1 cellular context compared by ENCODE assay signal in the genomic region with DNA sequence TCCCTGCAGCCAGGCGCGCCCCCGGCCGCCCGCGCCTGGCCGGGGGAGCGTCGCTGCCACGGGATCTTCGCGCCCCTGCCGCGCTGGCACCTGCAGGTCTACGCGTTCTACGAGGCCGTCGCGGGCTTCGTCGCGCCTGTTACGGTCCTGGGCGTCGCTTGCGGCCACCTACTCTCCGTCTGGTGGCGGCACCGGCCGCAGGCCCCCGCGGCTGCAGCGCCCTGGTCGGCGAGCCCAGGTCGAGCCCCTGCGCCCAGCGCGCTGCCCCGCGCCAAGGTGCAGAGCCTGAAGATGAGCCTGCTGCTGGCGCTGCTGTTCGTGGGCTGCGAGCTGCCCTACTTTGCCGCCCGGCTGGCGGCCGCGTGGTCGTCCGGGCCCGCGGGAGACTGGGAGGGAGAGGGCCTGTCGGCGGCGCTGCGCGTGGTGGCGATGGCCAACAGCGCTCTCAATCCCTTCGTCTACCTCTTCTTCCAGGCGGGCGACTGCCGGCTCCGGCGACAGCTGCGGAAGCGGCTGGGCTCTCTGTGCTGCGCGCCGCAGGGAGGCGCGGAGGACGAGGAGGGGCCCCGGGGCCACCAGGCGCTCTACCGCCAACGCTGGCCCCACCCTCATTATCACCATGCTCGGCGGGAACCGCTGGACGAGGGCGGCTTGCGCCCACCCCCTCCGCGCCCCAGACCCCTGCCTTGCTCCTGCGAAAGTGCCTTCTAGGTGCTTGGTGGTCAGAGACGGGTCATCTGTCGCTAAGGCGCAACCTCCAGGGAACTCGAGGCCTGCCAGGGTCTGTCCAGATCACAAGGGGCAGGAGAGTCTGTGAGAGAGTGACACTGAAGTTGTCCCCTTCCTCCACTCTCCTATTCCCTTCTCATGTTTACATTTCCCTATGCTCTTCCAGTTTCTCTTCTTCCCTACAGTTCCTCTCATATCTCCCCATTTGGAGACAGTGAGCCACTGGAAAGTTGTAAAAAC.
TF ChIP-seq lines count a peak whose summit lies in the region.

No MANE protein-coding gene starts in this region.

TF ChIP-seq in HepG2, 621 proteins besides CTCF, POLR2A, EP300 and RAD21 (continued from another document and continues in another):
- TF ChIP-seq SAFB2 (CRISPR knock-in tag; IDR thresholded peaks at IDR 0.05; ENCODE audit: borderline replicate concordance, low read depth) (peak; percentile 81; the same call in 1 of the 2 replicates), ZSCAN20 (CRISPR knock-in tag; IDR thresholded peaks at IDR 0.05; ENCODE audit: borderline replicate concordance) (peak; percentile 56; the same call in 1 of the 2 replicates), JUN (CRISPR knock-in tag; IDR thresholded peaks at IDR 0.05) (0 out of 2 replicates have a peak, but pooled peaks have one; percentile 32), RNF2 (conservative IDR thresholded peaks at IDR 0.05; ENCODE audit: low read depth) (peak; percentile 87; the same call in 1 of the 2 replicates), MYNN (CRISPR knock-in tag; IDR thresholded peaks at IDR 0.05; ENCODE audit: low read depth) (no peak), ZNF441 (CRISPR knock-in tag; IDR thresholded peaks at IDR 0.05; ENCODE audit: borderline replicate concordance) (peak; percentile 64; the same call in 1 of the 2 replicates), SMYD3 (CRISPR knock-in tag; IDR thresholded peaks at IDR 0.05) (no peak), ZNF776 (CRISPR knock-in tag; IDR thresholded peaks at IDR 0.05) (no peak), ZNF256 (CRISPR knock-in tag; conservative IDR thresholded peaks at IDR 0.05) (0 out of 2 replicates have a peak, but pooled peaks have one; percentile 81), TGIF2 (CRISPR knock-in tag; IDR thresholded peaks at IDR 0.05) (0 out of 2 replicates have a peak, but pooled peaks have one; percentile 27), SRSF1 (optimal IDR thresholded peaks at IDR 0.05; ENCODE audit: low read depth, low read length) (no peak), ZNF432 (CRISPR knock-in tag; IDR thresholded peaks at IDR 0.05; ENCODE audit: borderline replicate concordance) (0 out of 2 replicates have a peak, but pooled peaks have one; percentile 58), HDAC6 (IDR thresholded peaks at IDR 0.05; ENCODE audit: low read depth, low read length) (no peak), ZNF138 (CRISPR knock-in tag; IDR thresholded peaks at IDR 0.05; ENCODE audit: low read depth) (peak; percentile 81; the same call in 1 of the 2 replicates), JUND (CRISPR knock-in tag; IDR thresholded peaks at IDR 0.05) (peak; percentile 22; the same call in 1 of the 2 replicates), ZNF225 (CRISPR knock-in tag; IDR thresholded peaks at IDR 0.05) (0 out of 2 replicates have a peak, but pooled peaks have one; percentile 45), MZF1 (CRISPR knock-in tag; IDR thresholded peaks at IDR 0.05; ENCODE audit: borderline replicate concordance) (no peak), ZNF746 (CRISPR knock-in tag; IDR thresholded peaks at IDR 0.05) (0 out of 2 replicates have a peak, but pooled peaks have one; percentile 15), ZNF274 (CRISPR knock-in tag; IDR thresholded peaks at IDR 0.05) (peak; percentile 57; the same call in 1 of the 2 replicates)
- TF ChIP-seq, protein P1, sequence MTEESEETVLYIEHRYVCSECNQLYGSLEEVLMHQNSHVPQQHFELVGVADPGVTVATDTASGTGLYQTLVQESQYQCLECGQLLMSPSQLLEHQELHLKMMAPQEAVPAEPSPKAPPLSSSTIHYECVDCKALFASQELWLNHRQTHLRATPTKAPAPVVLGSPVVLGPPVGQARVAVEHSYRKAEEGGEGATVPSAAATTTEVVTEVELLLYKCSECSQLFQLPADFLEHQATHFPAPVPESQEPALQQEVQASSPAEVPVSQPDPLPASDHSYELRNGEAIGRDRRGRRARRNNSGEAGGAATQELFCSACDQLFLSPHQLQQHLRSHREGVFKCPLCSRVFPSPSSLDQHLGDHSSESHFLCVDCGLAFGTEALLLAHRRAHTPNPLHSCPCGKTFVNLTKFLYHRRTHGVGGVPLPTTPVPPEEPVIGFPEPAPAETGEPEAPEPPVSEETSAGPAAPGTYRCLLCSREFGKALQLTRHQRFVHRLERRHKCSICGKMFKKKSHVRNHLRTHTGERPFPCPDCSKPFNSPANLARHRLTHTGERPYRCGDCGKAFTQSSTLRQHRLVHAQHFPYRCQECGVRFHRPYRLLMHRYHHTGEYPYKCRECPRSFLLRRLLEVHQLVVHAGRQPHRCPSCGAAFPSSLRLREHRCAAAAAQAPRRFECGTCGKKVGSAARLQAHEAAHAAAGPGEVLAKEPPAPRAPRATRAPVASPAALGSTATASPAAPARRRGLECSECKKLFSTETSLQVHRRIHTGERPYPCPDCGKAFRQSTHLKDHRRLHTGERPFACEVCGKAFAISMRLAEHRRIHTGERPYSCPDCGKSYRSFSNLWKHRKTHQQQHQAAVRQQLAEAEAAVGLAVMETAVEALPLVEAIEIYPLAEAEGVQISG (CRISPR knock-in tag; IDR thresholded peaks at IDR 0.05), result peak; percentile 46; the same call in 1 of the 2 replicates
- TF ChIP-seq, protein P2, sequence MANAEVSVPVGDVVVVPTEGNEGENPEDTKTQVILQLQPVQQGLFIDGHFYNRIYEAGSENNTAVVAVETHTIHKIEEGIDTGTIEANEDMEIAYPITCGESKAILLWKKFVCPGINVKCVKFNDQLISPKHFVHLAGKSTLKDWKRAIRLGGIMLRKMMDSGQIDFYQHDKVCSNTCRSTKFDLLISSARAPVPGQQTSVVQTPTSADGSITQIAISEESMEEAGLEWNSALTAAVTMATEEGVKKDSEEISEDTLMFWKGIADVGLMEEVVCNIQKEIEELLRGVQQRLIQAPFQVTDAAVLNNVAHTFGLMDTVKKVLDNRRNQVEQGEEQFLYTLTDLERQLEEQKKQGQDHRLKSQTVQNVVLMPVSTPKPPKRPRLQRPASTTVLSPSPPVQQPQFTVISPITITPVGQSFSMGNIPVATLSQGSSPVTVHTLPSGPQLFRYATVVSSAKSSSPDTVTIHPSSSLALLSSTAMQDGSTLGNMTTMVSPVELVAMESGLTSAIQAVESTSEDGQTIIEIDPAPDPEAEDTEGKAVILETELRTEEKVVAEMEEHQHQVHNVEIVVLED (CRISPR knock-in tag; IDR thresholded peaks at IDR 0.05; ENCODE audit: borderline replicate concordance), result no peak
- TF ChIP-seq, protein P3, sequence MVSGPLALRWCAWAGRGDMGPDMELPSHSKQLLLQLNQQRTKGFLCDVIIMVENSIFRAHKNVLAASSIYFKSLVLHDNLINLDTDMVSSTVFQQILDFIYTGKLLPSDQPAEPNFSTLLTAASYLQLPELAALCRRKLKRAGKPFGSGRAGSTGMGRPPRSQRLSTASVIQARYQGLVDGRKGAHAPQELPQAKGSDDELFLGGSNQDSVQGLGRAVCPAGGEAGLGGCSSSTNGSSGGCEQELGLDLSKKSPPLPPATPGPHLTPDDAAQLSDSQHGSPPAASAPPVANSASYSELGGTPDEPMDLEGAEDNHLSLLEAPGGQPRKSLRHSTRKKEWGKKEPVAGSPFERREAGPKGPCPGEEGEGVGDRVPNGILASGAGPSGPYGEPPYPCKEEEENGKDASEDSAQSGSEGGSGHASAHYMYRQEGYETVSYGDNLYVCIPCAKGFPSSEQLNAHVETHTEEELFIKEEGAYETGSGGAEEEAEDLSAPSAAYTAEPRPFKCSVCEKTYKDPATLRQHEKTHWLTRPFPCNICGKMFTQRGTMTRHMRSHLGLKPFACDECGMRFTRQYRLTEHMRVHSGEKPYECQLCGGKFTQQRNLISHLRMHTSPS (CRISPR knock-in tag; IDR thresholded peaks at IDR 0.05; ENCODE audit: low read depth), result 0 out of 2 replicates have a peak, but pooled peaks have one; percentile 24
- TF ChIP-seq, protein P4, sequence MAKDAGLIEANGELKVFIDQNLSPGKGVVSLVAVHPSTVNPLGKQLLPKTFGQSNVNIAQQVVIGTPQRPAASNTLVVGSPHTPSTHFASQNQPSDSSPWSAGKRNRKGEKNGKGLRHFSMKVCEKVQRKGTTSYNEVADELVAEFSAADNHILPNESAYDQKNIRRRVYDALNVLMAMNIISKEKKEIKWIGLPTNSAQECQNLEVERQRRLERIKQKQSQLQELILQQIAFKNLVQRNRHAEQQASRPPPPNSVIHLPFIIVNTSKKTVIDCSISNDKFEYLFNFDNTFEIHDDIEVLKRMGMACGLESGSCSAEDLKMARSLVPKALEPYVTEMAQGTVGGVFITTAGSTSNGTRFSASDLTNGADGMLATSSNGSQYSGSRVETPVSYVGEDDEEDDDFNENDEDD (CRISPR knock-in tag; IDR thresholded peaks at IDR 0.05; ENCODE audit: borderline replicate concordance), result peak; percentile 83
- TF ChIP-seq, protein P5, sequence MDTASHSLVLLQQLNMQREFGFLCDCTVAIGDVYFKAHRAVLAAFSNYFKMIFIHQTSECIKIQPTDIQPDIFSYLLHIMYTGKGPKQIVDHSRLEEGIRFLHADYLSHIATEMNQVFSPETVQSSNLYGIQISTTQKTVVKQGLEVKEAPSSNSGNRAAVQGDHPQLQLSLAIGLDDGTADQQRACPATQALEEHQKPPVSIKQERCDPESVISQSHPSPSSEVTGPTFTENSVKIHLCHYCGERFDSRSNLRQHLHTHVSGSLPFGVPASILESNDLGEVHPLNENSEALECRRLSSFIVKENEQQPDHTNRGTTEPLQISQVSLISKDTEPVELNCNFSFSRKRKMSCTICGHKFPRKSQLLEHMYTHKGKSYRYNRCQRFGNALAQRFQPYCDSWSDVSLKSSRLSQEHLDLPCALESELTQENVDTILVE (CRISPR knock-in tag; IDR thresholded peaks at IDR 0.05), result no peak
- TF ChIP-seq, protein P6, sequence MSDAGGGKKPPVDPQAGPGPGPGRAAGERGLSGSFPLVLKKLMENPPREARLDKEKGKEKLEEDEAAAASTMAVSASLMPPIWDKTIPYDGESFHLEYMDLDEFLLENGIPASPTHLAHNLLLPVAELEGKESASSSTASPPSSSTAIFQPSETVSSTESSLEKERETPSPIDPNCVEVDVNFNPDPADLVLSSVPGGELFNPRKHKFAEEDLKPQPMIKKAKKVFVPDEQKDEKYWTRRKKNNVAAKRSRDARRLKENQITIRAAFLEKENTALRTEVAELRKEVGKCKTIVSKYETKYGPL (CRISPR knock-in tag; IDR thresholded peaks at IDR 0.05), result 0 out of 2 replicates have a peak, but pooled peaks have one; percentile 45
- TF ChIP-seq, protein P7, sequence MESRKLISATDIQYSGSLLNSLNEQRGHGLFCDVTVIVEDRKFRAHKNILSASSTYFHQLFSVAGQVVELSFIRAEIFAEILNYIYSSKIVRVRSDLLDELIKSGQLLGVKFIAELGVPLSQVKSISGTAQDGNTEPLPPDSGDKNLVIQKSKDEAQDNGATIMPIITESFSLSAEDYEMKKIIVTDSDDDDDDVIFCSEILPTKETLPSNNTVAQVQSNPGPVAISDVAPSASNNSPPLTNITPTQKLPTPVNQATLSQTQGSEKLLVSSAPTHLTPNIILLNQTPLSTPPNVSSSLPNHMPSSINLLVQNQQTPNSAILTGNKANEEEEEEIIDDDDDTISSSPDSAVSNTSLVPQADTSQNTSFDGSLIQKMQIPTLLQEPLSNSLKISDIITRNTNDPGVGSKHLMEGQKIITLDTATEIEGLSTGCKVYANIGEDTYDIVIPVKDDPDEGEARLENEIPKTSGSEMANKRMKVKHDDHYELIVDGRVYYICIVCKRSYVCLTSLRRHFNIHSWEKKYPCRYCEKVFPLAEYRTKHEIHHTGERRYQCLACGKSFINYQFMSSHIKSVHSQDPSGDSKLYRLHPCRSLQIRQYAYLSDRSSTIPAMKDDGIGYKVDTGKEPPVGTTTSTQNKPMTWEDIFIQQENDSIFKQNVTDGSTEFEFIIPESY (CRISPR knock-in tag; IDR thresholded peaks at IDR 0.05), result peak; percentile 79
- TF ChIP-seq, protein P8, sequence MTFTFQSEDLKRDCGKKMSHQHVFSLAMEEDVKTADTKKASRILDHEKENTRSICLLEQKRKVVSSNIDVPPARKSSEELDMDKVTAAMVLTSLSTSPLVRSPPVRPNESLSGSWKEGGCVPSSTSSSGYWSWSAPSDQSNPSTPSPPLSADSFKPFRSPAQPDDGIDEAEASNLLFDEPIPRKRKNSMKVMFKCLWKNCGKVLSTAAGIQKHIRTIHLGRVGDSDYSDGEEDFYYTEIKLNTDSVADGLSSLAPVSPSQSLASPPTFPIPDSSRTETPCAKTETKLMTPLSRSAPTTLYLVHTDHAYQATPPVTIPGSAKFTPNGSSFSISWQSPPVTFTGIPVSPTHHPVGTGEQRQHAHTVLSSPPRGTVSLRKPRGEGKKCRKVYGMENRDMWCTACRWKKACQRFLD (CRISPR knock-in tag; IDR thresholded peaks at IDR 0.05; ENCODE audit: borderline replicate concordance), result peak; percentile 76; the same call in 1 of the 2 replicates
- TF ChIP-seq, protein P9, sequence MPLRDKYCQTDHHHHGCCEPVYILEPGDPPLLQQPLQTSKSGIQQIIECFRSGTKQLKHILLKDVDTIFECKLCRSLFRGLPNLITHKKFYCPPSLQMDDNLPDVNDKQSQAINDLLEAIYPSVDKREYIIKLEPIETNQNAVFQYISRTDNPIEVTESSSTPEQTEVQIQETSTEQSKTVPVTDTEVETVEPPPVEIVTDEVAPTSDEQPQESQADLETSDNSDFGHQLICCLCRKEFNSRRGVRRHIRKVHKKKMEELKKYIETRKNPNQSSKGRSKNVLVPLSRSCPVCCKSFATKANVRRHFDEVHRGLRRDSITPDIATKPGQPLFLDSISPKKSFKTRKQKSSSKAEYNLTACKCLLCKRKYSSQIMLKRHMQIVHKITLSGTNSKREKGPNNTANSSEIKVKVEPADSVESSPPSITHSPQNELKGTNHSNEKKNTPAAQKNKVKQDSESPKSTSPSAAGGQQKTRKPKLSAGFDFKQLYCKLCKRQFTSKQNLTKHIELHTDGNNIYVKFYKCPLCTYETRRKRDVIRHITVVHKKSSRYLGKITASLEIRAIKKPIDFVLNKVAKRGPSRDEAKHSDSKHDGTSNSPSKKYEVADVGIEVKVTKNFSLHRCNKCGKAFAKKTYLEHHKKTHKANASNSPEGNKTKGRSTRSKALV (CRISPR knock-in tag; IDR thresholded peaks at IDR 0.05), result peak; percentile 98
- TF ChIP-seq, protein P10, sequence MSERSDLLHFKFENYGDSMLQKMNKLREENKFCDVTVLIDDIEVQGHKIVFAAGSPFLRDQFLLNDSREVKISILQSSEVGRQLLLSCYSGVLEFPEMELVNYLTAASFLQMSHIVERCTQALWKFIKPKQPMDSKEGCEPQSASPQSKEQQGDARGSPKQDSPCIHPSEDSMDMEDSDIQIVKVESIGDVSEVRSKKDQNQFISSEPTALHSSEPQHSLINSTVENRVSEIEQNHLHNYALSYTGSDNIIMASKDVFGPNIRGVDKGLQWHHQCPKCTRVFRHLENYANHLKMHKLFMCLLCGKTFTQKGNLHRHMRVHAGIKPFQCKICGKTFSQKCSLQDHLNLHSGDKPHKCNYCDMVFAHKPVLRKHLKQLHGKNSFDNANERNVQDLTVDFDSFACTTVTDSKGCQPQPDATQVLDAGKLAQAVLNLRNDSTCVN (CRISPR knock-in tag; IDR thresholded peaks at IDR 0.05; ENCODE audit: borderline replicate concordance), result 0 out of 2 replicates have a peak, but pooled peaks have one; percentile 21
